Comparison of ENCODE assay signal across 16 cellular contexts in genomic region chr15:62533687-62534086, GRCh38.
DNase-seq lines count a peak whose midpoint lies in the region; ATAC-seq lines count a peak whose summit lies in the region.
"Had no signal": no experiment of that assay in that cellular context is flagged by ENCODE, and none has a peak within 500 bp of the region (broad histone marks: within the 10 kb centered on the region; RNA-seq: fewer than 3 reads in every experiment).

No MANE protein-coding gene starts in this region.

- no CpG with 5 or more reads among the region's 1 CpG for WGBS in trophoblast cell (ENCODE audit: extremely low coverage, insufficient coverage, insufficient read length)

- H3K36me3 ChIP-seq in trophoblast cell (ENCODE audit: control insufficient read depth in 1 of 2, insufficient read depth in 2 of 2, low read length in 2 of 2) (no peaks in the 10 kb centered on the region), HAP-1 (replicated peaks) (no peaks in the 10 kb centered on the region)
- H3K36me3 ChIP-seq: SJCRH30 had no signal

- no peak overlapping the region for H3K4ac ChIP-seq in trophoblast cell (ENCODE audit: low read depth, low read length)

- H3K23ac ChIP-seq in trophoblast cell (ENCODE audit: low read length): peak overlapping the region; percentile 67

- no peak overlapping the region for H3K27ac ChIP-seq in trophoblast cell (ENCODE audit: low read depth, low read length)
- H3K27ac ChIP-seq: C4-2B, SJCRH30 had no signal

- H3K4me3 ChIP-seq in trophoblast cell (ENCODE audit: low read depth, low read length) (no peak overlapping the region), HAP-1 (no peak overlapping the region)
- H3K4me3 ChIP-seq: K562, SJCRH30 had no signal

- H4K8ac ChIP-seq in trophoblast cell (ENCODE audit: low read depth, low read length): no peak overlapping the region

- no peak overlapping the region for H2AK5ac ChIP-seq in trophoblast cell (ENCODE audit: low read length)

- H3K27me3 ChIP-seq in trophoblast cell (ENCODE audit: insufficient read depth, low read length): no peaks in the 10 kb centered on the region
- no peaks in the 10 kb centered on the region for H3K27me3 ChIP-seq in HAP-1 (ENCODE audit: low read depth)
- H3K27me3 ChIP-seq: SJCRH30 had no signal

- no peak overlapping the region for H3K9ac ChIP-seq in trophoblast cell (ENCODE audit: low read length)

- no peak overlapping the region for H3K14ac ChIP-seq in trophoblast cell (ENCODE audit: low read length)

- H2BK5ac ChIP-seq in trophoblast cell (ENCODE audit: low read depth, low read length, poor library complexity): no peak overlapping the region

- no peak overlapping the region for H3K4me2 ChIP-seq in trophoblast cell (ENCODE audit: low read length)

- no peak overlapping the region for H4K91ac ChIP-seq in trophoblast cell (ENCODE audit: low read depth, low read length)

- no peak overlapping the region for H3K18ac ChIP-seq in trophoblast cell (ENCODE audit: low read length)

- in situ Hi-C loops in G401 (cut with HindIII; ENCODE audit: low sequenced_read_pairs): no loop called here
- in situ Hi-C loops in HAP-1 (cut with MboI; ENCODE audit: low sequenced_read_pairs): no loop called here

- peaks cover 5% of the 10 kb centered on the region for H3K79me1 ChIP-seq in trophoblast cell (ENCODE audit: low read length)

- peak; percentile 80 for DNase-seq in G401 (ENCODE audit: low spot score)
- DNase-seq in NCI-H524 (lab: John Stamatoyannopoulos, UW): peak; percentile 97 to 99
- peak; percentile 51 for DNase-seq in cerebellum (ENCODE audit: low spot score)
- DNase-seq in trophoblast cell: no peak
- no peak for DNase-seq in hypothalamus (lab: John Stamatoyannopoulos, UW)
- no peak for DNase-seq in HAP-1 (ENCODE audit: low spot score in 2 of 2)
- DNase-seq: EL, MV-4-11, NCI-H1436 treated with DMSO at 0.1 percent for 48 hours, NCI-H2107, NCI-H748 treated with DMSO at 0.1 percent for 48 hours, PC-3 had no signal

- peaks cover 3 to 8% of the 10 kb centered on the region in 2 experiments for H3K4me1 ChIP-seq in trophoblast cell (ENCODE audit: control insufficient read depth in 1 of 2, insufficient read depth in 2 of 2, low read length in 2 of 2)
- H3K4me1 ChIP-seq in HAP-1: peaks cover 11% of the 10 kb centered on the region

- no peak overlapping the region for H2AFZ ChIP-seq in trophoblast cell (ENCODE audit: insufficient read depth, low read length, poor library complexity)

- no peak for ATAC-seq in HG02588 (IDR thresholded peaks at IDR 0.05; ENCODE audit: unreplicated experiment)
- ATAC-seq: K562, PC-3 had no signal

- H3K9me3 ChIP-seq in trophoblast cell (ENCODE audit: insufficient read depth, low read depth, low read length) (no peaks in the 10 kb centered on the region), HAP-1 (no peaks in the 10 kb centered on the region)
- H3K9me3 ChIP-seq: SJCRH30 had no signal

- no peak overlapping the region for H4K12ac ChIP-seq in trophoblast cell (ENCODE audit: low read depth, low read length)

- no peaks in the 10 kb centered on the region for H3K79me2 ChIP-seq in trophoblast cell (ENCODE audit: control insufficient read depth, insufficient read depth, low read length, poor library complexity)

- no peak overlapping the region for H2BK120ac ChIP-seq in trophoblast cell (ENCODE audit: insufficient read depth, low read length, poor library complexity)

- H2BK12ac ChIP-seq in trophoblast cell (ENCODE audit: low read length): peak overlapping the region; percentile 27

Comparison
In these comparisons a context has a peak if more than half of its experiments do, and no peak if none do; other contexts are left out.
1. DNase-seq: peak in G401 (single experiment), NCI-H524 (2 of 2) and cerebellum (single experiment); none in trophoblast cell (0 of 2), hypothalamus (0 of 51) and HAP-1 (0 of 2).